In genomic region chr1:85629532-85629920, GRCh38 we compare ENCODE assay signal across 2 cellular contexts.
A peak's percentile ranks its signal among the peaks of the same experiment; 100 is the strongest.
TF ChIP-seq lines count a peak whose summit lies in the region.

No MANE protein-coding gene starts in this region.

TF ChIP-seq in K562, 482 proteins besides CTCF, POLR2A, EP300 and RAD21 (continued from another document):
- TF ChIP-seq, protein P1, sequence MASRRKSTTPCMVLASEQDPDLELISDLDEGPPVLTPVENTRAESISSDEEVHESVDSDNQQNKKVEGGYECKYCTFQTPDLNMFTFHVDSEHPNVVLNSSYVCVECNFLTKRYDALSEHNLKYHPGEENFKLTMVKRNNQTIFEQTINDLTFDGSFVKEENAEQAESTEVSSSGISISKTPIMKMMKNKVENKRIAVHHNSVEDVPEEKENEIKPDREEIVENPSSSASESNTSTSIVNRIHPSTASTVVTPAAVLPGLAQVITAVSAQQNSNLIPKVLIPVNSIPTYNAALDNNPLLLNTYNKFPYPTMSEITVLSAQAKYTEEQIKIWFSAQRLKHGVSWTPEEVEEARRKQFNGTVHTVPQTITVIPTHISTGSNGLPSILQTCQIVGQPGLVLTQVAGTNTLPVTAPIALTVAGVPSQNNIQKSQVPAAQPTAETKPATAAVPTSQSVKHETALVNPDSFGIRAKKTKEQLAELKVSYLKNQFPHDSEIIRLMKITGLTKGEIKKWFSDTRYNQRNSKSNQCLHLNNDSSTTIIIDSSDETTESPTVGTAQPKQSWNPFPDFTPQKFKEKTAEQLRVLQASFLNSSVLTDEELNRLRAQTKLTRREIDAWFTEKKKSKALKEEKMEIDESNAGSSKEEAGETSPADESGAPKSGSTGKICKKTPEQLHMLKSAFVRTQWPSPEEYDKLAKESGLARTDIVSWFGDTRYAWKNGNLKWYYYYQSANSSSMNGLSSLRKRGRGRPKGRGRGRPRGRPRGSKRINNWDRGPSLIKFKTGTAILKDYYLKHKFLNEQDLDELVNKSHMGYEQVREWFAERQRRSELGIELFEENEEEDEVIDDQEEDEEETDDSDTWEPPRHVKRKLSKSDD (conservative IDR thresholded peaks at IDR 0.05; ENCODE audit: low read length) = no peak
- TF ChIP-seq, protein P2, sequence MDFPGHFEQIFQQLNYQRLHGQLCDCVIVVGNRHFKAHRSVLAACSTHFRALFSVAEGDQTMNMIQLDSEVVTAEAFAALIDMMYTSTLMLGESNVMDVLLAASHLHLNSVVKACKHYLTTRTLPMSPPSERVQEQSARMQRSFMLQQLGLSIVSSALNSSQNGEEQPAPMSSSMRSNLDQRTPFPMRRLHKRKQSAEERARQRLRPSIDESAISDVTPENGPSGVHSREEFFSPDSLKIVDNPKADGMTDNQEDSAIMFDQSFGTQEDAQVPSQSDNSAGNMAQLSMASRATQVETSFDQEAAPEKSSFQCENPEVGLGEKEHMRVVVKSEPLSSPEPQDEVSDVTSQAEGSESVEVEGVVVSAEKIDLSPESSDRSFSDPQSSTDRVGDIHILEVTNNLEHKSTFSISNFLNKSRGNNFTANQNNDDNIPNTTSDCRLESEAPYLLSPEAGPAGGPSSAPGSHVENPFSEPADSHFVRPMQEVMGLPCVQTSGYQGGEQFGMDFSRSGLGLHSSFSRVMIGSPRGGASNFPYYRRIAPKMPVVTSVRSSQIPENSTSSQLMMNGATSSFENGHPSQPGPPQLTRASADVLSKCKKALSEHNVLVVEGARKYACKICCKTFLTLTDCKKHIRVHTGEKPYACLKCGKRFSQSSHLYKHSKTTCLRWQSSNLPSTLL (IDR thresholded peaks at IDR 0.05) = no peak
- TF ChIP-seq MEIS2 (IDR thresholded peaks at IDR 0.05; ENCODE audit: partially characterized antibody) (no peak), ZC3H8 (IDR thresholded peaks at IDR 0.05) (no peak), ESRRA (IDR thresholded peaks at IDR 0.05; ENCODE audit: borderline replicate concordance, low read depth) (no peak), NELFE (IDR thresholded peaks at IDR 0.05; ENCODE audit: insufficient read depth, insufficient read length) (no peak), SRSF3 (IDR thresholded peaks at IDR 0.05; ENCODE audit: insufficient read depth, low read length) (no peak), ZNF75A (CRISPR knock-in tag; IDR thresholded peaks at IDR 0.05) (no peak), RAD51 (IDR thresholded peaks at IDR 0.05; ENCODE audit: borderline replicate concordance, low read depth) (no peak), BACH1 (tag; IDR thresholded peaks at IDR 0.05) (no peak), CEBPZ (IDR thresholded peaks at IDR 0.05; ENCODE audit: borderline replicate concordance, low read depth, low read length) (no peak)
- TF ChIP-seq, protein P3, sequence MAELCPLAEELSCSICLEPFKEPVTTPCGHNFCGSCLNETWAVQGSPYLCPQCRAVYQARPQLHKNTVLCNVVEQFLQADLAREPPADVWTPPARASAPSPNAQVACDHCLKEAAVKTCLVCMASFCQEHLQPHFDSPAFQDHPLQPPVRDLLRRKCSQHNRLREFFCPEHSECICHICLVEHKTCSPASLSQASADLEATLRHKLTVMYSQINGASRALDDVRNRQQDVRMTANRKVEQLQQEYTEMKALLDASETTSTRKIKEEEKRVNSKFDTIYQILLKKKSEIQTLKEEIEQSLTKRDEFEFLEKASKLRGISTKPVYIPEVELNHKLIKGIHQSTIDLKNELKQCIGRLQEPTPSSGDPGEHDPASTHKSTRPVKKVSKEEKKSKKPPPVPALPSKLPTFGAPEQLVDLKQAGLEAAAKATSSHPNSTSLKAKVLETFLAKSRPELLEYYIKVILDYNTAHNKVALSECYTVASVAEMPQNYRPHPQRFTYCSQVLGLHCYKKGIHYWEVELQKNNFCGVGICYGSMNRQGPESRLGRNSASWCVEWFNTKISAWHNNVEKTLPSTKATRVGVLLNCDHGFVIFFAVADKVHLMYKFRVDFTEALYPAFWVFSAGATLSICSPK (IDR thresholded peaks at IDR 0.05; ENCODE audit: borderline replicate concordance) = no peak

TF ChIP-seq in liver, 16 proteins besides CTCF, POLR2A, EP300 and RAD21 (continued from another document):
- TF ChIP-seq, protein P4, sequence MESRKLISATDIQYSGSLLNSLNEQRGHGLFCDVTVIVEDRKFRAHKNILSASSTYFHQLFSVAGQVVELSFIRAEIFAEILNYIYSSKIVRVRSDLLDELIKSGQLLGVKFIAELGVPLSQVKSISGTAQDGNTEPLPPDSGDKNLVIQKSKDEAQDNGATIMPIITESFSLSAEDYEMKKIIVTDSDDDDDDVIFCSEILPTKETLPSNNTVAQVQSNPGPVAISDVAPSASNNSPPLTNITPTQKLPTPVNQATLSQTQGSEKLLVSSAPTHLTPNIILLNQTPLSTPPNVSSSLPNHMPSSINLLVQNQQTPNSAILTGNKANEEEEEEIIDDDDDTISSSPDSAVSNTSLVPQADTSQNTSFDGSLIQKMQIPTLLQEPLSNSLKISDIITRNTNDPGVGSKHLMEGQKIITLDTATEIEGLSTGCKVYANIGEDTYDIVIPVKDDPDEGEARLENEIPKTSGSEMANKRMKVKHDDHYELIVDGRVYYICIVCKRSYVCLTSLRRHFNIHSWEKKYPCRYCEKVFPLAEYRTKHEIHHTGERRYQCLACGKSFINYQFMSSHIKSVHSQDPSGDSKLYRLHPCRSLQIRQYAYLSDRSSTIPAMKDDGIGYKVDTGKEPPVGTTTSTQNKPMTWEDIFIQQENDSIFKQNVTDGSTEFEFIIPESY (IDR thresholded peaks at IDR 0.05) = peak; percentile 63
- TF ChIP-seq FOXA2 (IDR thresholded peaks at IDR 0.05) (peak; percentile 68), REST (IDR thresholded peaks at IDR 0.05) (peak; percentile 66), EGR1 (IDR thresholded peaks at IDR 0.05; ENCODE audit: low read depth in 2 of 2) (peak; percentile 29 to 86)
TF ChIP-seq in liver: peak in this region for 14.
